Comparison of ENCODE assay signal across 31 cellular contexts in genomic region chr7:123588376-123588775, GRCh38. TPM values are rescaled to one million over a fixed set of nuclear protein-coding genes. Genes with fewer than 3 reads are reported as not detected.
"Had no signal": no experiment of that assay in that cellular context is flagged by ENCODE, and none has a peak within 500 bp of the region (broad histone marks: within the 10 kb centered on the region; RNA-seq: fewer than 3 reads in every experiment).

No MANE protein-coding gene starts in this region.

- ATAC-seq: stimulated activated effector memory CD8-positive, alpha-beta T cell treated with anti-CD3 and anti-CD28 coated beads, Interleukin-12 subunit alpha, Interleukin-12 subunit beta, amount 100 ng/mL, for 72 hours; stimulated activated memory B cell treated with anti-CD40 and anti-IgM and Interleukin-4, amounts not matched to agents 10 μg/mL and 1 μg/mL and 100 μg/mL, for 72 hours; stimulated activated naive B cell treated with anti-CD40 and anti-IgM and Interleukin-4, amounts not matched to agents 10 μg/mL and 1 μg/mL and 100 μg/mL, for 72 hours; stimulated activated naive CD8-positive, alpha-beta T cell treated with anti-CD3 and anti-CD28 coated beads, Interleukin-15, amount 100 ng/mL, for 72 hours; stimulated activated naive CD8-positive, alpha-beta T cell treated with anti-CD3 and anti-CD28 coated beads, Interleukin-15, Interleukin-2, amounts not matched to agents 100 U/mL and 50 U/mL, for 24 hours; upper lobe of right lung had no signal

- H3K27ac ChIP-seq: stomach, suprapubic skin, testis, thoracic aorta, thyroid gland, tibial artery, tibial nerve, transverse colon, upper lobe of left lung, upper lobe of right lung, uterus, vagina had no signal

- FAIRE-seq: urothelium cell line had no signal

- H3K27me3 ChIP-seq: stomach, suprapubic skin, testis, thyroid gland, tibial artery, tibial nerve, transverse colon, upper lobe of left lung, uterus, vagina had no signal

- H3K4me1 ChIP-seq: stomach, suprapubic skin, testis, thyroid gland, tibial artery, tibial nerve, transverse colon, upper lobe of left lung, upper lobe of right lung, uterus, vagina had no signal

- H3K9me3 ChIP-seq: stomach, suprapubic skin, testis, thoracic aorta, thyroid gland, tibial artery, tibial nerve, transverse colon, upper lobe of left lung, upper lobe of right lung, uterus, vagina had no signal

- H3K36me3 ChIP-seq: stomach, suprapubic skin, thoracic aorta, thyroid gland, tibial artery, tibial nerve, transverse colon, upper lobe of left lung, upper lobe of right lung, uterus, vagina had no signal

- H3K4me3 ChIP-seq: stomach, suprapubic skin, testis, thoracic aorta, thyroid gland, tibial artery, tibial nerve, transverse colon, upper lobe of left lung, upper lobe of right lung, uterus, vagina had no signal

- DNase-seq: stimulated activated CD4-positive, alpha-beta T cell treated with anti-CD3 and anti-CD28 coated beads, Interleukin-2, amount 100 ng/mL, for 48 hours; stimulated activated CD4-positive, alpha-beta T cell treated with anti-CD3 and anti-CD28 coated beads, Interleukin-4, amount 100 ng/mL, for 1 hour; stimulated activated CD4-positive, alpha-beta T cell treated with anti-CD3 and anti-CD28 coated beads, Interleukin-4, amount 100 ng/mL, for 24 hours; stimulated activated CD4-positive, alpha-beta T cell treated with anti-CD3 and anti-CD28 coated beads, Interleukin-4, amount 100 ng/mL, for 4 hours; stimulated activated CD8-positive, alpha-beta memory T cell treated with anti-CD3 and anti-CD28 coated beads, Interleukin-4, amount 100 ng/mL, for 48 hours; stimulated activated naive B cell treated with anti-CD40 and anti-IgM and Interleukin-4, amounts not matched to agents 10 μg/mL and 1 μg/mL and 100 μg/mL, for 72 hours; stimulated activated naive CD4-positive, alpha-beta T cell; stimulated activated naive CD4-positive, alpha-beta T cell treated with Interleukin-2 at 50 U/mL for 16 hours; stimulated activated naive CD8-positive, alpha-beta T cell treated with anti-CD3 and anti-CD28 coated beads, Interleukin-15, amount 100 ng/mL, for 72 hours; stimulated activated naive CD8-positive, alpha-beta T cell treated with anti-CD3 and anti-CD28 coated beads, Interleukin-15, Interleukin-2, amounts not matched to agents 100 U/mL and 50 U/mL, for 24 hours; stomach; substantia nigra; testis; thyroid gland; tibial artery; transverse colon; trophoblast cell; upper lobe of left lung; upper lobe of right lung; uterus had no signal

RNA-seq across cellular contexts. Expression of gene ASB15, which starts 13.2 kb away (rescaled TPM):
- total RNA-seq: stomach, subcutaneous adipose tissue, suprapubic skin, temporal lobe, thoracic aorta, thyroid gland, tibial nerve, transverse colon, upper lobe of left lung, upper lobe of right lung, ureter, uterus, vagina had no signal
- polyA plus RNA-seq: stomach, urinary bladder had no signal
